8 cellular contexts compared by ENCODE assay signal in genomic region chr10:5629789-5630436, GRCh38. TPM values are rescaled to one million over a fixed set of nuclear protein-coding genes. Genes with fewer than 3 reads are reported as not detected.
DNase-seq lines count a peak whose midpoint lies in the region; ATAC-seq and TF ChIP-seq lines count a peak whose summit lies in the region.

No MANE protein-coding gene starts in this region.

- peak overlapping the region in 2 of 10 donors; percentile 24 to 61 for H3K27ac Mint-ChIP-seq in naive thymus-derived CD8-positive, alpha-beta T cell
- H3K27ac Mint-ChIP-seq in stimulated activated naive B cell treated with anti-CD40 and anti-IgM and Interleukin-4, amounts not matched to agents 10 μg/mL and 1 μg/mL and 100 μg/mL, for 72 hours = no peak overlapping the region

- H3K27ac ChIP-seq in C4-2B = no peak overlapping the region

- no peaks in the 10 kb centered on the region for H3K9me3 Mint-ChIP-seq in naive thymus-derived CD8-positive, alpha-beta T cell
- no peaks in the 10 kb centered on the region for H3K9me3 Mint-ChIP-seq in stimulated activated naive B cell treated with anti-CD40 and anti-IgM and Interleukin-4, amounts not matched to agents 10 μg/mL and 1 μg/mL and 100 μg/mL, for 72 hours

- H3K4me3 Mint-ChIP-seq in naive thymus-derived CD8-positive, alpha-beta T cell = peak overlapping the region in 5 of 10 donors; percentile 44 to 70 (median 49)
- peak overlapping the region in 1 of 2 donors; percentile 29 for H3K4me3 Mint-ChIP-seq in stimulated activated naive B cell treated with anti-CD40 and anti-IgM and Interleukin-4, amounts not matched to agents 10 μg/mL and 1 μg/mL and 100 μg/mL, for 72 hours

- no peak for TF ChIP-seq POLR2A in erythroblast (IDR thresholded peaks at IDR 0.05; ENCODE audit: low read length)

- H3K36me3 Mint-ChIP-seq in naive thymus-derived CD8-positive, alpha-beta T cell = no peaks in the 10 kb centered on the region
- no peaks in the 10 kb centered on the region for H3K36me3 Mint-ChIP-seq in stimulated activated naive B cell treated with anti-CD40 and anti-IgM and Interleukin-4, amounts not matched to agents 10 μg/mL and 1 μg/mL and 100 μg/mL, for 72 hours

- POLR2A ChIA-PET in naive thymus-derived CD8-positive, alpha-beta T cell (lab: Charles Lee) = interaction anchor here (0.6 to 1.0 kb wide), 3 partner anchors 80 to 1758 kb away, joined by 3 read pairs; no protein-coding TSS in a partner anchor

- DNase-seq in NOMO-1 treated with DMSO at 0.1 percent for 48 hours (lab: John Stamatoyannopoulos, UW; ENCODE audit: unreplicated experiment) (peak; percentile 34), erythroblast (lab: John Stamatoyannopoulos, UW) (peak; percentile 71 to 87)
- peak; percentile 86 for DNase-seq in activated CD8-positive, alpha-beta memory T cell treated with anti-CD3 and anti-CD28 coated beads, Interleukin-2, amount 50 U/mL, for 4 hours
- DNase-seq in naive thymus-derived CD8-positive, alpha-beta T cell = peak; percentile 61 to 90 (median 78)
- DNase-seq in stimulated activated naive B cell treated with anti-CD40 and anti-IgM and Interleukin-4, amounts not matched to agents 10 μg/mL and 1 μg/mL and 100 μg/mL, for 72 hours = peak; percentile 74

- H3K4me1 Mint-ChIP-seq in naive thymus-derived CD8-positive, alpha-beta T cell = peaks cover 3 to 12% (median 8%) of the 10 kb centered on the region in 4 donors
- peaks cover 16 to 29% of the 10 kb centered on the region in 2 donors for H3K4me1 Mint-ChIP-seq in stimulated activated naive B cell treated with anti-CD40 and anti-IgM and Interleukin-4, amounts not matched to agents 10 μg/mL and 1 μg/mL and 100 μg/mL, for 72 hours

- TF ChIP-seq CTCF in C4-2B (conservative IDR thresholded peaks at IDR 0.05) = peak; percentile 81

- ATAC-seq in GM19035 (IDR thresholded peaks at IDR 0.05; ENCODE audit: unreplicated experiment) (peak; percentile 82), HG03342 (IDR thresholded peaks at IDR 0.05; ENCODE audit: unreplicated experiment) (peak; percentile 76)
- ATAC-seq in naive thymus-derived CD8-positive, alpha-beta T cell = peak; percentile 98 to 99
- peak; percentile 71 to 75 for ATAC-seq in stimulated activated naive B cell treated with anti-CD40 and anti-IgM and Interleukin-4, amounts not matched to agents 10 μg/mL and 1 μg/mL and 100 μg/mL, for 72 hours (replicated peaks)

- H3K27me3 Mint-ChIP-seq in naive thymus-derived CD8-positive, alpha-beta T cell = peaks cover 0 to 15% (median 5%) of the 10 kb centered on the region in 5 donors
- peaks cover 5 to 12% of the 10 kb centered on the region in 2 donors for H3K27me3 Mint-ChIP-seq in stimulated activated naive B cell treated with anti-CD40 and anti-IgM and Interleukin-4, amounts not matched to agents 10 μg/mL and 1 μg/mL and 100 μg/mL, for 72 hours

RNA-seq across cellular contexts. Expression of gene ASB13, which starts 36.5 kb away (rescaled TPM):
- 10 to 100 TPM; 11.5 to 18.5 TPM for total RNA-seq in naive thymus-derived CD8-positive, alpha-beta T cell
- 10 to 100 TPM; 12.5 to 23.9 (median 23.1) TPM for polyA plus RNA-seq in naive thymus-derived CD8-positive, alpha-beta T cell

RNA-seq across cellular contexts. Expression of gene TASOR2, which starts 54.7 kb away (rescaled TPM):
- 10 to 100 TPM; 70.4 to 81.6 TPM for total RNA-seq in naive thymus-derived CD8-positive, alpha-beta T cell
- polyA plus RNA-seq in naive thymus-derived CD8-positive, alpha-beta T cell = 10 to 100 TPM; 14.1 to 17.3 (median 14.9) TPM

Comparison
In these comparisons a context has a peak if more than half of its experiments do, and no peak if none do; other contexts are left out.
1. DNase-seq: peak in every context shown above with its lines; median percentile 86 in activated CD8-positive, alpha-beta memory T cell treated with anti-CD3 and anti-CD28 coated beads, Interleukin-2, amount 50 U/mL, for 4 hours; 79 in erythroblast; 78 in naive thymus-derived CD8-positive, alpha-beta T cell; 74 in stimulated activated naive B cell treated with anti-CD40 and anti-IgM and Interleukin-4, amounts not matched to agents 10 μg/mL and 1 μg/mL and 100 μg/mL, for 72 hours; 34 in NOMO-1 treated with DMSO at 0.1 percent for 48 hours.